1 cellular context compared by ENCODE assay signal in the genomic region with DNA sequence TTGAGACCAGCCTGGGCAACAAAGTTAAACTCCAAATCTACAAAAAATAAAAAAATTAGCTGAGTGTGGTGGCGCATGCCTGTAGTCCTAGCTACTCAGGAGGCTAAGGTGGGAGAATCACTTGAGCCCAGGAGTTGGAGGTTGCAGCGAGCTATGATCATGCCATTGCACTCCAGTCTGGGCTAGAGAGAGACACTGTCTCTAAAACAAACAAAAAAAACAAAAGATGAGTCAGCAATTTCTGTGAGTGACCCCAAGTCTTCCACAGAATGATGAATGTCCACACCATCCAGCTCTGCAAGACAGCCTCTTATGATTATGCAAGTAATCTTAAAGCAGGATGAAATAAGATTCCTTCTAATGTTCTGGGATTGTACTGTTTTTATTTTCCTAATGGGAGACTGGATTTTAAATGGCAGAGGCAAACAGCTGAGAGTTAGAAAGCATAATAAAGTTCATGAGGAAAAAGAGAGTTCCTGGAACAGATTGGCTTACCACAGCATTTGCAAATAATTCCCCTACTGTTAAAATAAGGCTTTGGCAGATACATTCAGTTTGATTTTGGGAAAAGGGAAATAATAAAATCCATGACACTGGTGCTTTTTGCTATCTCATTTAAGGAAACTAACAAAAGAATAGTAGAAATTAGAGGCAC.
TF ChIP-seq lines count a peak whose summit lies in the region.

No MANE protein-coding gene starts in this region.

TF ChIP-seq in A549, 52 proteins besides CTCF, POLR2A, EP300 and RAD21 (continued from another document):
- no peak for TF ChIP-seq PHF8 (IDR thresholded peaks at IDR 0.05; ENCODE audit: borderline replicate concordance, low read depth)
- TF ChIP-seq, protein P1, sequence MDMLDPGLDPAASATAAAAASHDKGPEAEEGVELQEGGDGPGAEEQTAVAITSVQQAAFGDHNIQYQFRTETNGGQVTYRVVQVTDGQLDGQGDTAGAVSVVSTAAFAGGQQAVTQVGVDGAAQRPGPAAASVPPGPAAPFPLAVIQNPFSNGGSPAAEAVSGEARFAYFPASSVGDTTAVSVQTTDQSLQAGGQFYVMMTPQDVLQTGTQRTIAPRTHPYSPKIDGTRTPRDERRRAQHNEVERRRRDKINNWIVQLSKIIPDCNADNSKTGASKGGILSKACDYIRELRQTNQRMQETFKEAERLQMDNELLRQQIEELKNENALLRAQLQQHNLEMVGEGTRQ (IDR thresholded peaks at IDR 0.05) = no peak
- TF ChIP-seq HDAC2 (IDR thresholded peaks at IDR 0.05) = no peak
- TF ChIP-seq CHD2 (IDR thresholded peaks at IDR 0.05; ENCODE audit: low read length, partially characterized antibody) = no peak
- TF ChIP-seq, protein P2, sequence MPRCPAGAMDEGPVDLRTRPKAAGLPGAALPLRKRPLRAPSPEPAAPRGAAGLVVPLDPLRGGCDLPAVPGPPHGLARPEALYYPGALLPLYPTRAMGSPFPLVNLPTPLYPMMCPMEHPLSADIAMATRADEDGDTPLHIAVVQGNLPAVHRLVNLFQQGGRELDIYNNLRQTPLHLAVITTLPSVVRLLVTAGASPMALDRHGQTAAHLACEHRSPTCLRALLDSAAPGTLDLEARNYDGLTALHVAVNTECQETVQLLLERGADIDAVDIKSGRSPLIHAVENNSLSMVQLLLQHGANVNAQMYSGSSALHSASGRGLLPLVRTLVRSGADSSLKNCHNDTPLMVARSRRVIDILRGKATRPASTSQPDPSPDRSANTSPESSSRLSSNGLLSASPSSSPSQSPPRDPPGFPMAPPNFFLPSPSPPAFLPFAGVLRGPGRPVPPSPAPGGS (IDR thresholded peaks at IDR 0.05) = no peak
- peak; percentile 75 for TF ChIP-seq NFE2L2 (conservative IDR thresholded peaks at IDR 0.05; ENCODE audit: low read length)
- TF ChIP-seq, protein P3, sequence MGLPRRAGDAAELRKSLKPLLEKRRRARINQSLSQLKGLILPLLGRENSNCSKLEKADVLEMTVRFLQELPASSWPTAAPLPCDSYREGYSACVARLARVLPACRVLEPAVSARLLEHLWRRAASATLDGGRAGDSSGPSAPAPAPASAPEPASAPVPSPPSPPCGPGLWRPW (IDR thresholded peaks at IDR 0.05) = no peak
